Comparison of ENCODE assay signal across 8 cellular contexts in the genomic region with DNA sequence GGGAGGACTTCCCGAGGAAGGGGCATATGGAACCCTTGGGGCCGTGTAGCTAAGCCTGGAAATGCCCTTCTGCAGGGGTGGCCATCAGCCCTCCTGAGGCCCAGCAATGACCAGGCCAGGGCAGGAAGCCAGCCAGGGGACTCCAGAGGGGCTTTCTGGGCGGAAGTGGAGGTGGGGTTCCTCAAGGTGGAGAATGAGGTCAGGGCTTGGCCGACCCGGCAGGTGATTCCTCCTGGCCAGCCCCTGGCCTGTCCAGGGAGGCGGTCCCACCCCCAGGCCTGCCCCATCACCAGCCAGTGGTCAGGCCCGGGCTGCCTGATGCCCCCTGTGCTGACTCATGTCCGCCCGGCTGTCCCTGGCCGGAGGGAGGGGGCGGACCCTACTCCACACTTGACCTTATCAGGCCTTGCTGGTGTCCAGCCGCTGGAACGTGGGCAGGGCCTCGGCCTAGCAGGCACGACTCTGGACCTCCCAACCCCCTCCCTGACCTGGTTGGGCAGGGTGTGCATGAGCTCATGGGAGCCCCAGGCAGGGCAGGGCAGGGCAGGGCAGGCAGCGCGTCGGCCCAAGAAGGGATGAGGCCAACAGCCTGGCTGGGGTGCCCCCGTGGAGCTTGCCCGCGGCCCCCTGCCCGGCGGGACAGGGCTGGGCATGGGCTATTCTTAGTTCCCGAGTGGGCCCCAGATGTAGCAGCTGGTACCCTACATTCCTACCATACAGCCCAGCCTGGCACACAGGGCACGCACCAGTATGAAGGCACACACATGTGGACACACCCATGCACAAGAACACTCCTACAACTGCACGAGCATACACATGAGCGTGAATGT. TPM values are rescaled to one million over a fixed set of nuclear protein-coding genes. Genes with fewer than 3 reads are reported as not detected.
A peak's percentile ranks its signal among the peaks of the same experiment; 100 is the strongest.
DNase-seq lines count a peak whose midpoint lies in the region; TF ChIP-seq lines count a peak whose summit lies in the region.
"Had no signal": no experiment of that assay in that cellular context is flagged by ENCODE, and none has a peak within 500 bp of the region (broad histone marks: within the 10 kb centered on the region; RNA-seq: fewer than 3 reads in every experiment).

No MANE protein-coding gene starts in this region.

- peaks cover 0 to 10% (median 9%) of the 10 kb centered on the region in 3 donors for H3K9me3 ChIP-seq in esophagus squamous epithelium
- no peaks in the 10 kb centered on the region for H3K9me3 ChIP-seq in transverse colon
- no peaks in the 10 kb centered on the region for H3K9me3 ChIP-seq in WERI-Rb-1 (ENCODE audit: severe bottlenecking)

- TF ChIP-seq CTCF in esophagus squamous epithelium (IDR thresholded peaks at IDR 0.05), result no peak
- TF ChIP-seq CTCF in transverse colon (IDR thresholded peaks at IDR 0.05), result no peak
- TF ChIP-seq CTCF in WERI-Rb-1 (IDR thresholded peaks at IDR 0.05; ENCODE audit: low read depth, low read length), result no peak

- no peak for DNase-seq in esophagus squamous epithelium (lab: John Stamatoyannopoulos, UW)
- peak; percentile 93 for DNase-seq in mesenteric fat pad (ENCODE audit: low spot score)
- DNase-seq in transverse colon, result peak; percentile 25
- DNase-seq in NK-92 (lab: John Stamatoyannopoulos, UW; ENCODE audit: unreplicated experiment), result no peak
- DNase-seq in activated T-cell treated with anti-CD3 and anti-CD28 coated beads, Interleukin-2, amount 50 U/mL, for 48 hours, result no peak
- no peak for DNase-seq in WERI-Rb-1
- DNase-seq: activated naive CD8-positive, alpha-beta T cell treated with anti-CD3 and anti-CD28 coated beads, Interleukin-2, amount 10 ng/mL, durations not matched to agents 7 days and 5 days had no signal

- H3K36me3 ChIP-seq in esophagus squamous epithelium, result no peaks in the 10 kb centered on the region
- no peaks in the 10 kb centered on the region for H3K36me3 ChIP-seq in transverse colon
- H3K36me3 ChIP-seq in WERI-Rb-1, result no peaks in the 10 kb centered on the region

- peaks cover 18 to 38% (median 24%) of the 10 kb centered on the region in 3 donors for H3K4me1 ChIP-seq in esophagus squamous epithelium
- no peaks in the 10 kb centered on the region for H3K4me1 ChIP-seq in transverse colon

- peaks cover 0 to under 1% (median 0%) of the 10 kb centered on the region in 4 donors for H3K27me3 ChIP-seq in esophagus squamous epithelium
- H3K27me3 ChIP-seq in transverse colon, result peaks cover 3% of the 10 kb centered on the region
- no peaks in the 10 kb centered on the region for H3K27me3 ChIP-seq in WERI-Rb-1 (ENCODE audit: insufficient read depth, low read depth, severe bottlenecking)

- TF ChIP-seq EP300 in transverse colon (IDR thresholded peaks at IDR 0.05; ENCODE audit: low read depth), result no peak

- 53 to 65% methylated on average over 4 to 7 of the region's 27 CpGs for WGBS in esophagus squamous epithelium, 2 donors
- WGBS in transverse colon (ENCODE audit: low coverage in 1 of 2), 2 donors, result 81% methylated on average over 15 of the region's 27 CpGs; no CpG with 5 or more reads in 1 of the 2 donors

- in situ Hi-C loops in transverse colon (cut with MboI; ENCODE audit: low pct_ligation_motif_present in 1 of 4, low pct_unique_long_range_greater_than_20kb in 1 of 4, low sequenced_read_pairs in 3 of 4), result no loop called here

- intact Hi-C loops in esophagus squamous epithelium (cut with DNase I), result no loop called here
- intact Hi-C loops in transverse colon (cut with DNase I; ENCODE audit: low total_unique reads), result no loop called here

- H3K4me3 ChIP-seq in esophagus squamous epithelium, result no peak overlapping the region
- no peak overlapping the region for H3K4me3 ChIP-seq in transverse colon
- H3K4me3 ChIP-seq in WERI-Rb-1 (ENCODE audit: low read depth, low read length), result no peak overlapping the region

- H3K27ac ChIP-seq in esophagus squamous epithelium (peak overlapping the region; percentile 19 to 81 (median 70)), transverse colon (peak overlapping the region; percentile 42 to 62 (median 52)), WERI-Rb-1 (no peak overlapping the region)

- TF ChIP-seq POLR2A in esophagus squamous epithelium (IDR thresholded peaks at IDR 0.05), result no peak
- TF ChIP-seq POLR2A in transverse colon (IDR thresholded peaks at IDR 0.05), result no peak

TF ChIP-seq in PFSK-1, 5 proteins besides CTCF, POLR2A, EP300 and RAD21:
- TF ChIP-seq TAF1 (IDR thresholded peaks at IDR 0.05; ENCODE audit: borderline replicate concordance, insufficient read depth, low read length), result no peak
- peak; percentile 96 for TF ChIP-seq FOXP2 (optimal IDR thresholded peaks at IDR 0.05; ENCODE audit: borderline replicate concordance, extremely low read depth, extremely low read length, insufficient read depth)
- TF ChIP-seq, protein P1, sequence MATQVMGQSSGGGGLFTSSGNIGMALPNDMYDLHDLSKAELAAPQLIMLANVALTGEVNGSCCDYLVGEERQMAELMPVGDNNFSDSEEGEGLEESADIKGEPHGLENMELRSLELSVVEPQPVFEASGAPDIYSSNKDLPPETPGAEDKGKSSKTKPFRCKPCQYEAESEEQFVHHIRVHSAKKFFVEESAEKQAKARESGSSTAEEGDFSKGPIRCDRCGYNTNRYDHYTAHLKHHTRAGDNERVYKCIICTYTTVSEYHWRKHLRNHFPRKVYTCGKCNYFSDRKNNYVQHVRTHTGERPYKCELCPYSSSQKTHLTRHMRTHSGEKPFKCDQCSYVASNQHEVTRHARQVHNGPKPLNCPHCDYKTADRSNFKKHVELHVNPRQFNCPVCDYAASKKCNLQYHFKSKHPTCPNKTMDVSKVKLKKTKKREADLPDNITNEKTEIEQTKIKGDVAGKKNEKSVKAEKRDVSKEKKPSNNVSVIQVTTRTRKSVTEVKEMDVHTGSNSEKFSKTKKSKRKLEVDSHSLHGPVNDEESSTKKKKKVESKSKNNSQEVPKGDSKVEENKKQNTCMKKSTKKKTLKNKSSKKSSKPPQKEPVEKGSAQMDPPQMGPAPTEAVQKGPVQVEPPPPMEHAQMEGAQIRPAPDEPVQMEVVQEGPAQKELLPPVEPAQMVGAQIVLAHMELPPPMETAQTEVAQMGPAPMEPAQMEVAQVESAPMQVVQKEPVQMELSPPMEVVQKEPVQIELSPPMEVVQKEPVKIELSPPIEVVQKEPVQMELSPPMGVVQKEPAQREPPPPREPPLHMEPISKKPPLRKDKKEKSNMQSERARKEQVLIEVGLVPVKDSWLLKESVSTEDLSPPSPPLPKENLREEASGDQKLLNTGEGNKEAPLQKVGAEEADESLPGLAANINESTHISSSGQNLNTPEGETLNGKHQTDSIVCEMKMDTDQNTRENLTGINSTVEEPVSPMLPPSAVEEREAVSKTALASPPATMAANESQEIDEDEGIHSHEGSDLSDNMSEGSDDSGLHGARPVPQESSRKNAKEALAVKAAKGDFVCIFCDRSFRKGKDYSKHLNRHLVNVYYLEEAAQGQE (IDR thresholded peaks at IDR 0.05; ENCODE audit: insufficient read depth in 1 of 2, low read depth in 2 of 2, low read length in 2 of 2), result peak in 1 of 2 experiments; percentile 45; a peak in 1 of 4 replicates
- TF ChIP-seq SIN3A (IDR thresholded peaks at IDR 0.05; ENCODE audit: borderline replicate concordance, insufficient read depth, low read length), result no peak
- TF ChIP-seq POLR2AphosphoS5 (IDR thresholded peaks at IDR 0.05; ENCODE audit: low read depth, low read length), result no peak
TF ChIP-seq in PFSK-1: peak in this region for 2.

RNA-seq across cellular contexts. Expression of a gene that starts 35.9 kb away (rescaled TPM):
- polyA plus RNA-seq in PFSK-1 (2012; ENCODE audit: insufficient read length, low read depth), result 3,373 TPM
- total RNA-seq in esophagus squamous epithelium, result 1,000 to 10,000 TPM; 1,469 to 2,891 (median 2,008) TPM
- 1,402 TPM for total RNA-seq in mesenteric fat pad
- total RNA-seq in transverse colon, result 1,000 to 10,000 TPM in 3 of 4 donors, 100 to 1,000 TPM in 1; 909 to 2,069 (median 1,420) TPM

RNA-seq across cellular contexts. Expression of a gene that starts 38.7 kb away (rescaled TPM):
- 6.1 TPM for polyA plus RNA-seq in PFSK-1 (2012; ENCODE audit: insufficient read length, low read depth)
- total RNA-seq in esophagus squamous epithelium, result 1 to 10 TPM; 1.2 to 6.3 (median 3.7) TPM
- 38.0 TPM for total RNA-seq in mesenteric fat pad
- total RNA-seq in transverse colon, result 1 to 10 TPM; 2.7 to 7.5 (median 4.0) TPM

Comparison
In these comparisons a context has a peak if more than half of its experiments do, and no peak if none do; other contexts are left out.
1. DNase-seq: peak in mesenteric fat pad (single experiment) and transverse colon (single experiment); none in esophagus squamous epithelium (single experiment), NK-92 (single experiment), activated T-cell treated with anti-CD3 and anti-CD28 coated beads, Interleukin-2, amount 50 U/mL, for 48 hours (0 of 2) and WERI-Rb-1 (single experiment).